Comparison of ENCODE assay signal across 8 cellular contexts in the genomic region with DNA sequence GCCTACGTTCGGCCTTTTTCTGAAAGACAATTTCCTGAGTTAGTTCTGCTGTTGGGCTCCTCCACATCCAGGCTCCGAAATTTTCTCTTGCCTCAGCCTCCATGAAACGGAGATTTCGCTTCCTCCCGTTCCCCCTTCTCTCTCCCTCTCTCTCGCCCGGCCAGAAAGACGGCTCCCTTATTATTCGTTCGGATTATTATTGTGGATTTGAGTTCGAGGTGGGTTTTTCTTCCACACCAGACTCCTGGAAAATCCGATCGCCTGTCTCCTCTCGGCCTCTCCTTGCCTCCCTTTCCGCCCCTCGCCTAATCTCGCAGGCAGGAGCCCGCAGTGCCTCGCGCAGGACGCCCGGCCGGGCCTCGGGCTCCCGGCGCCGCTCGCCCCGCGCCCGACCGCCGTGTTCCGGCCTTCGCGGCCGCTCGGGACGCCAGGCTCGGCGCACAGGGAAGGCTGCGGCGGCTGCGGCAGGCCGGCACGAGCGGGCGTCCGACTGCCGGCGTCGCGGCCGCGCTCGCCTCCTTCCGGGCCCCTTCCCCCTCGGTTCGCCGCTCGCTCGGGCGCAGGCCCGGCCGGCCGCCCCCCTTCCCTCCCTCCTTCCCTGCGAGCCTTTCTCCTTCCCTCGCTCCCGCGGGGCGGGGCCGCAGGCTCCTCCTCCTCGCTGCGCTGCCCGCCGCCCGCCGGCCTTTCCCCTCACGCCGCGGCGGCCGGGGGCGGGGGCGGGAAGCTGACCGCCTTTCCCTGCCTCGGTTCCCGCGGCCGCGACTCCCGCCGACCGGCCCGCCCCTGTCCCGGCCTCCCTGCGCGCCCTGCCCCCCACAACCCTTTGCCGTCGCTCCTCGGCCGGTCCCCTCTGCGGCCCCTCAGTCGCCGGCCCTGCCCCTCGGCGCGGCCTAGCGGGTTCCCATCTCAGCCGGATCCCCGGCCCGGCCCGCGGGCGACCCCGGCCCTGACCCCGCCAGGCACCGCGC. TPM values are rescaled to one million over a fixed set of nuclear protein-coding genes. Genes with fewer than 3 reads are reported as not detected.
DNase-seq lines count a peak whose midpoint lies in the region; ATAC-seq and TF ChIP-seq lines count a peak whose summit lies in the region.

A gene with protein sequence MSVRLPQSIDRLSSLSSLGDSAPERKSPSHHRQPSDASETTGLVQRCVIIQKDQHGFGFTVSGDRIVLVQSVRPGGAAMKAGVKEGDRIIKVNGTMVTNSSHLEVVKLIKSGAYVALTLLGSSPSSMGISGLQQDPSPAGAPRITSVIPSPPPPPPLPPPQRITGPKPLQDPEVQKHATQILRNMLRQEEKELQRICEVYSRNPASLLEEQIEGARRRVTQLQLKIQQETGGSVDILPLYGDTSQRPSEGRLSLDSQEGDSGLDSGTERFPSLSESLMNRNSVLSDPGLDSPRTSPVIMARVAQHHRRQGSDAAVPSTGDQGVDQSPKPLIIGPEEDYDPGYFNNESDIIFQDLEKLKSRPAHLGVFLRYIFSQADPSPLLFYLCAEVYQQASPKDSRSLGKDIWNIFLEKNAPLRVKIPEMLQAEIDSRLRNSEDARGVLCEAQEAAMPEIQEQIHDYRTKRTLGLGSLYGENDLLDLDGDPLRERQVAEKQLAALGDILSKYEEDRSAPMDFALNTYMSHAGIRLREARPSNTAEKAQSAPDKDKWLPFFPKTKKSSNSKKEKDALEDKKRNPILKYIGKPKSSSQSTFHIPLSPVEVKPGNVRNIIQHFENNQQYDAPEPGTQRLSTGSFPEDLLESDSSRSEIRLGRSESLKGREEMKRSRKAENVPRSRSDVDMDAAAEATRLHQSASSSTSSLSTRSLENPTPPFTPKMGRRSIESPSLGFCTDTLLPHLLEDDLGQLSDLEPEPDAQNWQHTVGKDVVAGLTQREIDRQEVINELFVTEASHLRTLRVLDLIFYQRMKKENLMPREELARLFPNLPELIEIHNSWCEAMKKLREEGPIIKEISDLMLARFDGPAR (N-terminal part only) (minus strand): TSS at position 492 of the 968 bp plus-strand sequence. CDS start 1,412 bp downstream, outside the sequence.

- intact Hi-C loops in prostate gland (cut with DNase I) = loop anchor here (2.0 kb wide), 1 partner anchor 93 kb away; a partner anchor contains a TSS

- 1% methylated on average over 59 of the region's 120 CpGs for WGBS in SK-N-SH (ENCODE audit: low lambda C conversion rate)
- under 1% methylated on average over 112 of the region's 120 CpGs for WGBS in prostate gland

- peaks cover 22% of the 10 kb centered on the region for H3K4me1 ChIP-seq in DOHH2 (ENCODE audit: control insufficient read depth, low read length)
- H3K4me1 ChIP-seq in SK-N-SH (ENCODE audit: control insufficient read depth in 1 of 2, insufficient read depth in 2 of 2, low read depth in 1 of 2, low read length in 1 of 2) = peaks cover 15 to 30% of the 10 kb centered on the region in 2 experiments
- H3K4me1 ChIP-seq in prostate gland (replicated peaks) = peaks cover 8% of the 10 kb centered on the region

- H3K9me2 ChIP-seq in DOHH2 (replicated peaks; ENCODE audit: control insufficient read depth, low read length) (no peaks in the 10 kb centered on the region), SK-N-SH (no peaks in the 10 kb centered on the region)

- H4K20me1 ChIP-seq in DOHH2 (ENCODE audit: control insufficient read depth, insufficient read depth, low read depth, low read length) = no peaks in the 10 kb centered on the region
- H4K20me1 ChIP-seq in SK-N-SH (ENCODE audit: insufficient read depth) = peaks cover 41% of the 10 kb centered on the region

- no peak for TF ChIP-seq EP300 in SK-N-SH (IDR thresholded peaks at IDR 0.05; ENCODE audit: borderline replicate concordance in 1 of 2, low read depth in 1 of 2, low read length in 1 of 2)

- TF ChIP-seq RAD21 in SK-N-SH (IDR thresholded peaks at IDR 0.05; ENCODE audit: low read length) = no peak

- TF ChIP-seq CTCF in DOHH2 (IDR thresholded peaks at IDR 0.05; ENCODE audit: low read depth, low read length, poor library complexity, severe bottlenecking) (no peak), SK-N-SH (IDR thresholded peaks at IDR 0.05) (no peak), brain microvascular endothelial cell (IDR thresholded peaks at IDR 0.05; ENCODE audit: low read depth, low read length, missing control alignments) (no peak), prostate gland (IDR thresholded peaks at IDR 0.05) (no peak)

- H3K79me2 ChIP-seq in DOHH2 (ENCODE audit: control insufficient read depth, low read length) (peaks cover 21% of the 10 kb centered on the region), SK-N-SH (ENCODE audit: insufficient read depth) (peaks cover 46% of the 10 kb centered on the region)

- H3K4me3 ChIP-seq in DOHH2 (ENCODE audit: low read length) = peak within 1 kb of the TSS; percentile 72
- peak within 1 kb of the TSS; percentile 66 to 90 for H3K4me3 ChIP-seq in SK-N-SH (ENCODE audit: low read depth in 2 of 2, low read length in 1 of 2)
- H3K4me3 ChIP-seq in brain microvascular endothelial cell (ENCODE audit: low read depth, low read length) = peak within 1 kb of the TSS; percentile 74
- peak within 1 kb of the TSS; percentile 51 to 67 for H3K4me3 ChIP-seq in prostate gland

- CTCF ChIA-PET in SK-N-SH (lab: Yijun Ruan, JAX) = interaction anchor here (1.5 kb wide), 1 partner anchor 110 kb away, joined by 6 read pairs; no protein-coding TSS in a partner anchor

- H3K9me3 ChIP-seq in DOHH2 (ENCODE audit: control insufficient read depth, insufficient read depth, low read length) = no peaks in the 10 kb centered on the region
- H3K9me3 ChIP-seq in SK-N-SH = no peaks in the 10 kb centered on the region
- no peaks in the 10 kb centered on the region for H3K9me3 ChIP-seq in prostate gland

- H3F3A ChIP-seq in DOHH2 (ENCODE audit: control insufficient read depth, insufficient read depth) = 0 out of 2 replicates have a peak, but pooled peaks cover 5% of the 10 kb centered on the region
- H3F3A ChIP-seq in SK-N-SH (replicated peaks; ENCODE audit: insufficient read depth) = peaks cover 9% of the 10 kb centered on the region

- POLR2A ChIA-PET in SK-N-SH (lab: Yijun Ruan, JAX) = interaction anchor here (0.6 kb wide), 2 partner anchors 35 to 82 kb away, joined by 3 read pairs; no protein-coding TSS in a partner anchor

- H3K4me2 ChIP-seq in DOHH2 (ENCODE audit: low read length) = peak within 1 kb of the TSS; percentile 72
- H3K4me2 ChIP-seq in SK-N-SH = peak within 1 kb of the TSS; percentile 88

- H3K36me3 ChIP-seq in DOHH2 (ENCODE audit: control insufficient read depth, low read length) (no peaks in the 10 kb centered on the region), SK-N-SH (replicated peaks in 1 of 2; ENCODE audit: control insufficient read depth in 1 of 2, insufficient read depth in 2 of 2, low read length in 1 of 2) (peaks cover 0 to 10% of the 10 kb centered on the region in 2 experiments), brain microvascular endothelial cell (replicated peaks) (no peaks in the 10 kb centered on the region), prostate gland (no peaks in the 10 kb centered on the region)

- DNase-seq in NCI-H1048 (lab: John Stamatoyannopoulos, UW) (peak; percentile 74), SK-N-SH (peak; percentile 97), brain microvascular endothelial cell (peak; percentile 66), hypothalamus (lab: John Stamatoyannopoulos, UW) (peak in 50 of 51 donors; percentile 44 to 92 (median 82)), prostate gland (ENCODE audit: low spot score) (peak; percentile 89)

- H2AFZ ChIP-seq in SK-N-SH (ENCODE audit: low read depth) = peak within 1 kb of the TSS; percentile 93

- peak; percentile 81 for ATAC-seq in GM21723 (IDR thresholded peaks at IDR 0.05; ENCODE audit: unreplicated experiment)
- ATAC-seq in HG03565 (IDR thresholded peaks at IDR 0.05; ENCODE audit: unreplicated experiment) = no peak

- peak within 1 kb of the TSS; percentile 23; the same call in 1 of the 2 replicates for H3K27ac ChIP-seq in DOHH2 (ENCODE audit: low read depth, low read length)
- peak within 1 kb of the TSS; percentile 69 to 84 for H3K27ac ChIP-seq in SK-N-SH (ENCODE audit: low read depth in 2 of 2, low read length in 1 of 2)
- H3K27ac ChIP-seq in brain microvascular endothelial cell = peak within 1 kb of the TSS; percentile 41
- peak within 1 kb of the TSS; percentile 81 to 90 for H3K27ac ChIP-seq in prostate gland

- in situ Hi-C loops in brain microvascular endothelial cell (cut with HindIII; ENCODE audit: low pct_ligation_motif_present, low sequenced_read_pairs) = no loop called here

- H3K27me3 ChIP-seq in DOHH2 (ENCODE audit: control insufficient read depth, low read length) (peaks cover 8% of the 10 kb centered on the region), SK-N-SH (ENCODE audit: insufficient read depth) (no peaks in the 10 kb centered on the region), brain microvascular endothelial cell (replicated peaks) (no peaks in the 10 kb centered on the region), prostate gland (replicated peaks; ENCODE audit: insufficient read depth) (no peaks in the 10 kb centered on the region)

- peak; percentile 81 for TF ChIP-seq POLR2A in prostate gland (IDR thresholded peaks at IDR 0.05)

- H3K9ac ChIP-seq in SK-N-SH = peak within 1 kb of the TSS; percentile 96

TF ChIP-seq in SK-N-SH, 30 proteins besides CTCF, POLR2A, EP300 and RAD21 (continues in another document):
- TF ChIP-seq, protein P1, sequence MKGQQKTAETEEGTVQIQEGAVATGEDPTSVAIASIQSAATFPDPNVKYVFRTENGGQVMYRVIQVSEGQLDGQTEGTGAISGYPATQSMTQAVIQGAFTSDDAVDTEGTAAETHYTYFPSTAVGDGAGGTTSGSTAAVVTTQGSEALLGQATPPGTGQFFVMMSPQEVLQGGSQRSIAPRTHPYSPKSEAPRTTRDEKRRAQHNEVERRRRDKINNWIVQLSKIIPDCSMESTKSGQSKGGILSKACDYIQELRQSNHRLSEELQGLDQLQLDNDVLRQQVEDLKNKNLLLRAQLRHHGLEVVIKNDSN (IDR thresholded peaks at IDR 0.05; ENCODE audit: borderline replicate concordance, low read depth) = no peak
- TF ChIP-seq NRF1 (IDR thresholded peaks at IDR 0.05; ENCODE audit: low read depth, low read length) = peak; percentile 62
- TF ChIP-seq POLR2AphosphoS5 (IDR thresholded peaks at IDR 0.05; ENCODE audit: low read depth, low read length) = peak; percentile 58; the same call in 1 of the 2 replicates
- TF ChIP-seq GATA2 (CRISPR knock-in tag; IDR thresholded peaks at IDR 0.05) = no peak
- TF ChIP-seq JUND (IDR thresholded peaks at IDR 0.05) = no peak

RNA-seq across cellular contexts. Expression of the gene that starts here (rescaled TPM):
- polyA plus RNA-seq in SK-N-SH (2012; rRNA removed) = 16.8 and 19.0 TPM in 2 replicates
- 7.6 and 11.5 TPM in 2 replicates for polyA plus RNA-seq in SK-N-SH (2012; cell fraction: cytosol; rRNA removed)
- 42.4 and 42.7 TPM in 2 replicates for polyA plus RNA-seq in SK-N-SH (2012; cell fraction: nucleus; rRNA removed)
- total RNA-seq in prostate gland = 10 to 100 TPM; 38.3 to 92.6 TPM

Comparison
In these comparisons a context has a peak if more than half of its experiments do, and no peak if none do; other contexts are left out.
1. H3K27ac ChIP-seq: peak in every context shown above with its lines; median percentile 86 in prostate gland; 76 in SK-N-SH; 41 in brain microvascular endothelial cell; 23 in DOHH2.